In genomic region chr18:46728219-46728930, GRCh38 we compare ENCODE assay signal across 16 cellular contexts. TPM values are rescaled to one million over a fixed set of nuclear protein-coding genes. Genes with fewer than 3 reads are reported as not detected.
A peak's percentile ranks its signal among the peaks of the same experiment; 100 is the strongest.
DNase-seq lines count a peak whose midpoint lies in the region; ATAC-seq, FAIRE-seq and TF ChIP-seq lines count a peak whose summit lies in the region.
"Had no signal": no experiment of that assay in that cellular context is flagged by ENCODE, and none has a peak within 500 bp of the region (broad histone marks: within the 10 kb centered on the region; RNA-seq: fewer than 3 reads in every experiment).

No MANE protein-coding gene starts in this region.

- H3K27ac Mint-ChIP-seq in endothelial cell (ENCODE audit: unreplicated experiment) (peak overlapping the region; percentile 42), type B pancreatic cell (no peak overlapping the region)
- H3K27ac Mint-ChIP-seq: CD4-positive, CD25-positive, alpha-beta regulatory T cell had no signal

- no peak for TF ChIP-seq RAD21 in HepG2 (CRISPR knock-in tag; IDR thresholded peaks at IDR 0.05)

- TF ChIP-seq POLR2A in HepG2 (IDR thresholded peaks at IDR 0.05; ENCODE audit: insufficient read depth in 1 of 2, low read depth in 2 of 2, low read length in 2 of 2) (no peak), right lobe of liver (IDR thresholded peaks at IDR 0.05) (no peak)

- H3K4me3 ChIP-seq in HepG2 (replicated peaks in 1 of 3; ENCODE audit: insufficient read depth in 1 of 3, low read depth in 2 of 3, low read length in 3 of 3) (no peak overlapping the region), right lobe of liver (no peak overlapping the region)
- H3K4me3 ChIP-seq: BLaER1 treated with 17β-estradiol and CSF1 and Interleukin-3, amounts not matched to agents 10 nM and 100 nM; GM12878; HAP-1 had no signal

- H3K27me3 Mint-ChIP-seq in endothelial cell (ENCODE audit: unreplicated experiment) (peaks cover 6% of the 10 kb centered on the region), type B pancreatic cell (no peaks in the 10 kb centered on the region)
- H3K27me3 Mint-ChIP-seq: CD4-positive, CD25-positive, alpha-beta regulatory T cell had no signal

- no peak for DNase-seq in HepG2 (ENCODE audit: low spot score)
- DNase-seq in right lobe of liver, result no peak
- DNase-seq in endothelial cell (ENCODE audit: low spot score), result no peak
- peak in 8 of 10 donors; percentile 32 to 91 (median 49) for DNase-seq in posterior cingulate gyrus
- peak; percentile 25 for DNase-seq in type B pancreatic cell (ENCODE audit: extremely low spot score, unreplicated experiment)
- no peak for DNase-seq in MV-4-11 (lab: John Stamatoyannopoulos, UW)
- no peak for DNase-seq in DMS114 treated with DMSO at 0.1 percent for 48 hours (lab: John Stamatoyannopoulos, UW; ENCODE audit: unreplicated experiment)
- DNase-seq: ACHN; CD4-positive, CD25-positive, alpha-beta regulatory T cell had no signal

- no peaks in the 10 kb centered on the region for H3K79me2 ChIP-seq in HepG2 (ENCODE audit: insufficient read depth, low read length)

- TF ChIP-seq EP300 in HepG2 (IDR thresholded peaks at IDR 0.05; ENCODE audit: low read depth in 2 of 2, low read length in 2 of 2), result no peak
- no peak for TF ChIP-seq EP300 in HepG2 (CRISPR knock-in tag; IDR thresholded peaks at IDR 0.05; ENCODE audit: borderline replicate concordance)

- H3K4me1 Mint-ChIP-seq in endothelial cell (ENCODE audit: unreplicated experiment) (no peaks in the 10 kb centered on the region), type B pancreatic cell (ENCODE audit: unreplicated experiment) (no peaks in the 10 kb centered on the region)
- H3K4me1 Mint-ChIP-seq: CD4-positive, CD25-positive, alpha-beta regulatory T cell had no signal

- H3K27me3 ChIP-seq in HepG2 (ENCODE audit: control insufficient read depth in 1 of 2, insufficient read depth in 2 of 2, low read length in 2 of 2), result no peaks in the 10 kb centered on the region
- H3K27me3 ChIP-seq in right lobe of liver, result no peaks in the 10 kb centered on the region
- H3K27me3 ChIP-seq: BLaER1 treated with 17β-estradiol and CSF1 and Interleukin-3, amounts not matched to agents 10 nM and 100 nM had no signal

- CTCF ChIA-PET in HepG2 (lab: Yijun Ruan, JAX; ENCODE audit: low intra/inter-chr PET ratio, low total read pairs), result no interaction called here

- in situ Hi-C loops in HepG2 (cut with HindIII; ENCODE audit: extremely low pct_ligation_motif_present, low pct_unique_long_range_greater_than_20kb), result no loop called here

- POLR2A ChIA-PET in HepG2 (lab: Yijun Ruan, JAX), result no interaction called here

- H3K4me1 ChIP-seq in HepG2 (ENCODE audit: insufficient read depth, low read length) (no peaks in the 10 kb centered on the region), right lobe of liver (no peaks in the 10 kb centered on the region)
- H3K4me1 ChIP-seq: HAP-1 had no signal

- no peaks in the 10 kb centered on the region; the same call in 1 of the 2 replicates for H3K9me3 ChIP-seq in HepG2 (ENCODE audit: low read length)
- H3K9me3 ChIP-seq in right lobe of liver, result no peaks in the 10 kb centered on the region

- no peak for ATAC-seq in HepG2
- ATAC-seq in right lobe of liver, result no peak
- no peak for ATAC-seq in GM21515 (IDR thresholded peaks at IDR 0.05; ENCODE audit: unreplicated experiment)
- ATAC-seq: GM12878 had no signal

- BruUV-seq in HepG2 (replicated peaks; lab: Mats Ljungman, UMichigan), result no TSS peak

- 40% methylated on average over 2 of the region's 6 CpGs for WGBS in HepG2 (ENCODE audit: low lambda C conversion rate)
- 80% methylated on average over 1 of the region's 6 CpGs for whole genome bisulfite sequencing in right lobe of liver (ENCODE audit: insufficient coverage, low coverage, low lambda C conversion rate, missing lambda C conversion rate)

- H3K36me3 ChIP-seq in HepG2 (replicated peaks in 1 of 2; ENCODE audit: control insufficient read depth in 1 of 2, insufficient read depth in 2 of 2, low read length in 2 of 2), result no peaks in the 10 kb centered on the region
- no peaks in the 10 kb centered on the region for H3K36me3 ChIP-seq in right lobe of liver
- H3K36me3 ChIP-seq: HAP-1 had no signal

- intact Hi-C loops in HepG2 (cut with micrococcal nuclease; ENCODE audit: unreplicated experiment) (no loop called here), right lobe of liver (cut with DNase I) (no loop called here), posterior cingulate gyrus (cut with DNase I) (no loop called here)

- TF ChIP-seq CTCF in HepG2 (CRISPR knock-in tag; IDR thresholded peaks at IDR 0.05) (no peak), right lobe of liver (IDR thresholded peaks at IDR 0.05) (no peak), endothelial cell (IDR thresholded peaks at IDR 0.05; ENCODE audit: unreplicated experiment) (no peak), type B pancreatic cell (conservative IDR thresholded peaks at IDR 0.05) (no peak)

- H2AFZ ChIP-seq in HepG2 (ENCODE audit: low read length), result no peak overlapping the region

- H4K20me1 ChIP-seq in HepG2 (ENCODE audit: insufficient read depth, low read length), result no peaks in the 10 kb centered on the region
- H4K20me1 ChIP-seq: BLaER1 treated with 17β-estradiol and CSF1 and Interleukin-3, amounts not matched to agents 10 nM and 100 nM had no signal

- no peak for FAIRE-seq in HepG2 (lab: Jason Lieb, UNC)
- FAIRE-seq: GM12878, H1 had no signal

- H3K4me2 ChIP-seq in HepG2 (ENCODE audit: low read depth, low read length), result no peak overlapping the region
- H3K4me2 ChIP-seq: BLaER1 treated with 17β-estradiol and CSF1 and Interleukin-3, amounts not matched to agents 10 nM and 100 nM had no signal

- H3K9me3 Mint-ChIP-seq in endothelial cell (ENCODE audit: unreplicated experiment), result peaks cover 10% of the 10 kb centered on the region
- H3K9me3 Mint-ChIP-seq in type B pancreatic cell, result peaks cover 11% of the 10 kb centered on the region

- H3K27ac ChIP-seq in HepG2 (ENCODE audit: extremely low read length, insufficient read depth, low read length) (no peak overlapping the region), right lobe of liver (no peak overlapping the region)
- H3K27ac ChIP-seq: BLaER1 treated with 17β-estradiol and CSF1 and Interleukin-3, amounts not matched to agents 10 nM and 100 nM had no signal

- no peak overlapping the region for H3K9ac ChIP-seq in HepG2 (ENCODE audit: insufficient read depth, low read depth, low read length)
- H3K9ac ChIP-seq: BLaER1 treated with 17β-estradiol and CSF1 and Interleukin-3, amounts not matched to agents 10 nM and 100 nM had no signal

- H3K4me3 Mint-ChIP-seq in endothelial cell (ENCODE audit: unreplicated experiment), result no peak overlapping the region
- H3K4me3 Mint-ChIP-seq in type B pancreatic cell, result no peak overlapping the region
- H3K4me3 Mint-ChIP-seq: CD4-positive, CD25-positive, alpha-beta regulatory T cell had no signal

- H3K36me3 Mint-ChIP-seq in endothelial cell (ENCODE audit: low read depth, unreplicated experiment), result peaks cover 15% of the 10 kb centered on the region
- no peaks in the 10 kb centered on the region for H3K36me3 Mint-ChIP-seq in type B pancreatic cell
- H3K36me3 Mint-ChIP-seq: CD4-positive, CD25-positive, alpha-beta regulatory T cell had no signal

TF ChIP-seq in HepG2, 621 proteins besides CTCF, POLR2A, EP300 and RAD21:
- no peak for TF ChIP-seq TCF7 (IDR thresholded peaks at IDR 0.05; ENCODE audit: low read depth)
- TF ChIP-seq, protein P1, sequence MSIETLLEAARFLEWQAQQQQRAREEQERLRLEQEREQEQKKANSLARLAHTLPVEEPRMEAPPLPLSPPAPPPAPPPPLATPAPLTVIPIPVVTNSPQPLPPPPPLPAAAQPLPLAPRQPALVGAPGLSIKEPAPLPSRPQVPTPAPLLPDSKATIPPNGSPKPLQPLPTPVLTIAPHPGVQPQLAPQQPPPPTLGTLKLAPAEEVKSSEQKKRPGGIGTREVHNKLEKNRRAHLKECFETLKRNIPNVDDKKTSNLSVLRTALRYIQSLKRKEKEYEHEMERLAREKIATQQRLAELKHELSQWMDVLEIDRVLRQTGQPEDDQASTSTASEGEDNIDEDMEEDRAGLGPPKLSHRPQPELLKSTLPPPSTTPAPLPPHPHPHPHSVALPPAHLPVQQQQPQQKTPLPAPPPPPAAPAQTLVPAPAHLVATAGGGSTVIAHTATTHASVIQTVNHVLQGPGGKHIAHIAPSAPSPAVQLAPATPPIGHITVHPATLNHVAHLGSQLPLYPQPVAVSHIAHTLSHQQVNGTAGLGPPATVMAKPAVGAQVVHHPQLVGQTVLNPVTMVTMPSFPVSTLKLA (IDR thresholded peaks at IDR 0.05), result peak; percentile 55
- no peak for TF ChIP-seq KLF6 (CRISPR knock-in tag; IDR thresholded peaks at IDR 0.05)

RNA-seq across cellular contexts. Expression of gene ST8SIA5, which starts 28.5 kb away (rescaled TPM):
- total RNA-seq in HepG2 (2016; rRNA removed; fragmentation: Illumina TruSeq; extraction: Trizol), result 0.07 and 0.08 TPM in 2 replicates
- not detected in 2 replicates for total RNA-seq in HepG2 (2016; cell fraction: cytosol; rRNA removed; fragmentation: Illumina TruSeq; extraction: Trizol; ENCODE audit: low read depth)
- total RNA-seq in HepG2 (2016; cell fraction: insoluble cytoplasmic fraction; rRNA removed; fragmentation: Illumina TruSeq; extraction: Trizol), result 0.06 TPM in 1 of 2 replicates, not detected in the other
- 0.25 TPM in 1 of 2 replicates, not detected in the other for total RNA-seq in HepG2 (2016; cell fraction: membrane; rRNA removed; fragmentation: Illumina TruSeq; extraction: Trizol)
- not detected in 2 replicates for total RNA-seq in HepG2 (2016; cell fraction: nucleus; rRNA removed; fragmentation: Illumina TruSeq; extraction: Trizol)
- 0.20 and 0.76 TPM in 2 replicates for polyA plus RNA-seq in HepG2 (2011; rRNA removed)
- polyA plus RNA-seq in HepG2 (2011; cell fraction: cytosol; rRNA removed), result 0.04 and 0.08 TPM in 2 replicates
- polyA plus RNA-seq in HepG2 (2011; cell fraction: nucleus; rRNA removed), result 1.1 and 1.6 TPM in 2 replicates
- polyA plus RNA-seq in HepG2 (2012), result 0.20 and 0.31 TPM in 2 replicates
- polyA plus RNA-seq in HepG2 (2016; cell fraction: cytosol; fragmentation: Illumina TruSeq; extraction: Trizol; ENCODE audit: low read depth), result not detected in 2 replicates
- polyA plus RNA-seq in HepG2 (2016; cell fraction: insoluble cytoplasmic fraction; fragmentation: Illumina TruSeq; extraction: Trizol; ENCODE audit: low read depth), result not detected in 2 replicates
- 0.10 and 0.38 TPM in 2 replicates for polyA plus RNA-seq in HepG2 (2016; cell fraction: membrane; fragmentation: Illumina TruSeq; extraction: Trizol; ENCODE audit: low read depth)
- polyA plus RNA-seq in HepG2 (2016; cell fraction: nucleus; fragmentation: Illumina TruSeq; extraction: Trizol; ENCODE audit: insufficient read depth, low read depth), result 0.12 and 2.0 TPM in 2 replicates
- polyA minus RNA-seq in HepG2 (2011; rRNA and poly(A)+ RNA removed; ENCODE audit: low replicate concordance), result 0.16 TPM in 2 replicates
- polyA minus RNA-seq in HepG2 (2011; cell fraction: cytosol; rRNA and poly(A)+ RNA removed), result not detected in 2 replicates
- 0.50 and 0.64 TPM in 2 replicates for polyA minus RNA-seq in HepG2 (2011; cell fraction: nucleus; rRNA and poly(A)+ RNA removed)
- under 1 TPM in 2 of 6 experiments, not detected in 4; 0.07 to 0.92 TPM for total RNA-seq in right lobe of liver
- 0.49 TPM for total RNA-seq in endothelial cell (ENCODE audit: unreplicated experiment)
- total RNA-seq in type B pancreatic cell (ENCODE audit: low replicate concordance), result 0.94 and 1.9 TPM in 2 replicates
- total RNA-seq: A172; CD4-positive, CD25-positive, alpha-beta regulatory T cell; HT1080 had no signal
- polyA plus RNA-seq: CD4-positive, CD25-positive, alpha-beta regulatory T cell had no signal

Comparison
In these comparisons a context has a peak if more than half of its experiments do, and no peak if none do; other contexts are left out.
1. DNase-seq: peak in posterior cingulate gyrus (8 of 10) and type B pancreatic cell (single experiment); none in HepG2 (single experiment), right lobe of liver (0 of 3), endothelial cell (single experiment), MV-4-11 (single experiment) and DMS114 treated with DMSO at 0.1 percent for 48 hours (single experiment).